In the genomic region with DNA sequence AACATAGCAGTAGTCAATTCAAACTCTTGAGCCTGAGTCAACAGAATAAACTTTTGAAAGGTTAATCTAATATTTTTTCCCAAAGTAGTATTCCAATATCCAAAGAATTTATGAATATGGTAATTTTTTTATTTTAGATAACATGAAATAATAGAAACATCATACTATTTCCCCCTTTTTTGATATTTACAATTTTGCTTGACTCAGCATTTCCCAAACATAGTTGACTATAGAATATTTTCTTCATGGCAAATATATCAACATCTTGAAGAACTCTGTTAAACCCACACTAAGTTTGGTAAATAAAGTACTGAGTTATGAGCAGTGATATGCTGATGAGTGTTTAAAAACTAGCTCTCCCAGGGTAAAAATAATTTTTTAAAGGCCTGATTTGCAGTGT, we compare ENCODE assay signal across 11 cellular contexts.
"Had no signal": no experiment of that assay in that cellular context is flagged by ENCODE, and none has a peak within 500 bp of the region (broad histone marks: within the 10 kb centered on the region; RNA-seq: fewer than 3 reads in every experiment).

No MANE protein-coding gene starts in this region.

- ATAC-seq: GM23338, HCT116 had no signal

- H3K4me1 ChIP-seq: HAP-1 had no signal

- H3K9ac ChIP-seq: GM23248 had no signal

- H3K4me3 ChIP-seq: GM23248, GM23338, HAP-1 had no signal

- DNase-seq: GM23248, GOT3, H7, H9, HCEC 1CT, HFFc6 had no signal

- H3K36me3 ChIP-seq: HAP-1 had no signal

- H2AFZ ChIP-seq: GM23248, GM23338 had no signal

- H3K4me2 ChIP-seq: GM23338 had no signal

- FAIRE-seq: H1, H54 had no signal

- H3K27ac ChIP-seq: GM23248 had no signal
